Comparison of ENCODE assay signal across 15 cellular contexts in the genomic region with DNA sequence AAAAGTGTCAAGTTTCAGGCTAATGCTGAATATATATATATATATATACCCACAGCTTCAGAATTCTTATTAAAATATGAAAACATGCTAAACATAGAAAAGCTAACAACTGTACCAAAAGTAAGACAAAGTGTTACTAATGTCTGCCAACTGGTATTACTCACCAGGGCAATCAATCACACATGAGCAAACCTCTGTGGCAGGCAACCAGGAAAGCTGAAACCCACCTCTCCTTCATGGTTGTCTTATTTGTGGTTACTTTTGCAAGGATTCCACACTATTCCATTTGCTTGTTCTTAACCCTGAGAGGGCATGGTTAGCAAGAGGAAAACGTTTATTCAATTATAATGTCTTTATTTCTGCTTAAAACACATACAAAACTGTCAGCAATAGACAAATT.
DNase-seq lines count a peak whose midpoint lies in the region; ATAC-seq and TF ChIP-seq lines count a peak whose summit lies in the region.
"Had no signal": no experiment of that assay in that cellular context is flagged by ENCODE, and none has a peak within 500 bp of the region (broad histone marks: within the 10 kb centered on the region; RNA-seq: fewer than 3 reads in every experiment).

No MANE protein-coding gene starts in this region.

- H3K9me3 ChIP-seq in SK-N-MC (ENCODE audit: low read depth, low read length), result no peaks in the 10 kb centered on the region

- no peak for ATAC-seq in HG02678 (IDR thresholded peaks at IDR 0.05; ENCODE audit: unreplicated experiment)

- peak overlapping the region; percentile 90; the same call in 1 of the 2 replicates for H3K27ac ChIP-seq in SK-N-MC
- H3K27ac ChIP-seq: 22Rv1, dorsolateral prefrontal cortex, hepatocyte had no signal

- peak; percentile 52 for DNase-seq in DMS 273 (lab: John Stamatoyannopoulos, UW; ENCODE audit: unreplicated experiment)
- DNase-seq in DMS 273 treated with DMSO at 0.1 percent for 48 hours (lab: John Stamatoyannopoulos, UW), result no peak
- no peak for DNase-seq in SK-N-MC (ENCODE audit: low read depth, low spot score)
- peak; percentile 63 for DNase-seq in fibroblast of pulmonary artery (ENCODE audit: low read depth)
- peak; percentile 85 for DNase-seq in stromal cell of bone marrow (ENCODE audit: low read depth)
- no peak for DNase-seq in ecto neural progenitor cell (ENCODE audit: low spot score)
- no peak for DNase-seq in DMS153 (lab: John Stamatoyannopoulos, UW)
- DNase-seq: activated naive CD4-positive, alpha-beta T cell treated with anti-CD3 and anti-CD28 coated beads for 36 hours; dorsolateral prefrontal cortex; midbrain; NCI-H146; T-helper 2 cell had no signal

- H3K4me3 ChIP-seq in SK-N-MC, result no peak overlapping the region
- H3K4me3 ChIP-seq in fibroblast of pulmonary artery (replicated peaks; ENCODE audit: low read depth, low read length), result no peak overlapping the region
- H3K4me3 ChIP-seq: dorsolateral prefrontal cortex, hepatocyte had no signal

- TF ChIP-seq CTCF in fibroblast of pulmonary artery (IDR thresholded peaks at IDR 0.05; ENCODE audit: low read length, missing control alignments), result no peak

- H3K36me3 ChIP-seq in SK-N-MC (ENCODE audit: insufficient read depth, low read length), result no peaks in the 10 kb centered on the region

- no peak overlapping the region for H3K9ac ChIP-seq in SK-N-MC (ENCODE audit: insufficient read length)

Comparison
In these comparisons a context has a peak if more than half of its experiments do, and no peak if none do; other contexts are left out.
1. DNase-seq: peak in DMS 273 (single experiment), fibroblast of pulmonary artery (single experiment) and stromal cell of bone marrow (single experiment); none in DMS 273 treated with DMSO at 0.1 percent for 48 hours (single experiment), SK-N-MC (single experiment), ecto neural progenitor cell (single experiment) and DMS153 (single experiment).